In genomic region chr13:44396963-44397580, GRCh38 we compare ENCODE assay signal across 12 cellular contexts. TPM values are rescaled to one million over a fixed set of nuclear protein-coding genes. Genes with fewer than 3 reads are reported as not detected.
DNase-seq lines count a peak whose midpoint lies in the region; ATAC-seq and TF ChIP-seq lines count a peak whose summit lies in the region.
"Had no signal": no experiment of that assay in that cellular context is flagged by ENCODE, and none has a peak within 500 bp of the region (broad histone marks: within the 10 kb centered on the region; RNA-seq: fewer than 3 reads in every experiment).

No MANE protein-coding gene starts in this region.

- H3K4me1 ChIP-seq in uterus, result no peaks in the 10 kb centered on the region

- no peak for TF ChIP-seq CTCF in nephron progenitor cell (IDR thresholded peaks at IDR 0.05)
- TF ChIP-seq CTCF in uterus (IDR thresholded peaks at IDR 0.05), result no peak

- no peaks in the 10 kb centered on the region for H3K36me3 ChIP-seq in uterus

- no peaks in the 10 kb centered on the region for H3K36me3 Mint-ChIP-seq in nephron progenitor cell (ENCODE audit: low read depth)

- peaks cover 95% of the 10 kb centered on the region for H3K4me1 Mint-ChIP-seq in nephron progenitor cell

- TF ChIP-seq POLR2A in uterus (IDR thresholded peaks at IDR 0.05), result peak in 1 of 2 donors; percentile 13

- H3K27me3 Mint-ChIP-seq in nephron progenitor cell (ENCODE audit: low read depth, poor library complexity), result peaks cover 4% of the 10 kb centered on the region

- intact Hi-C loops in Right ventricle myocardium inferior (cut with DNase I) (no loop called here), uterus (cut with DNase I; ENCODE audit: low total_unique reads) (no loop called here)

- peak; percentile 88 for ATAC-seq in Right ventricle myocardium inferior
- no peak for ATAC-seq in HG03135 (IDR thresholded peaks at IDR 0.05; ENCODE audit: unreplicated experiment)
- ATAC-seq in GM21786 (IDR thresholded peaks at IDR 0.05; ENCODE audit: unreplicated experiment), result no peak

- peak overlapping the region; percentile 97 for H3K27ac Mint-ChIP-seq in nephron progenitor cell

- H3K27me3 ChIP-seq in uterus, result no peaks in the 10 kb centered on the region

- no peaks in the 10 kb centered on the region for H3K9me3 ChIP-seq in uterus

- peak overlapping the region; percentile 56 for H3K4me3 Mint-ChIP-seq in nephron progenitor cell

- H3K9me3 Mint-ChIP-seq in nephron progenitor cell, result no peaks in the 10 kb centered on the region

- no peak overlapping the region for H3K4me3 ChIP-seq in uterus

- peak overlapping the region; percentile 66 to 74 for H3K27ac ChIP-seq in uterus
- H3K27ac ChIP-seq: 22Rv1 had no signal

- DNase-seq in NCI-H146 (lab: John Stamatoyannopoulos, UW) (peak; percentile 51), NCI-H146 treated with DMSO at 0.1 percent for 48 hours (lab: John Stamatoyannopoulos, UW; ENCODE audit: unreplicated experiment) (no peak), Right ventricle myocardium inferior (ENCODE audit: missing footprints) (no peak), nephron progenitor cell (peak; percentile 33), uterus (peak; percentile 43 to 61)
- no peak for DNase-seq in stimulated activated naive CD4-positive, alpha-beta T cell treated with Interleukin-2 at 50 U/mL for 16 hours (lab: John Stamatoyannopoulos, UW)
- DNase-seq: activated naive CD4-positive, alpha-beta T cell; NCI-H2171 treated with DMSO at 0.1 percent for 48 hours; T-helper 2 cell had no signal

RNA-seq across cellular contexts. Expression of gene SERP2, which starts 23.4 kb away (rescaled TPM):
- total RNA-seq in Right ventricle myocardium inferior (15.7 TPM), uterus (10 to 100 TPM in 1 of 4 donors, 1 to 10 TPM in 2, under 1 TPM in 1; 0.77 to 12.6 (median 5.9) TPM)

Comparison
In these comparisons a context has a peak if more than half of its experiments do, and no peak if none do; other contexts are left out.
1. DNase-seq: peak in NCI-H146 (single experiment), nephron progenitor cell (single experiment) and uterus (2 of 2); none in NCI-H146 treated with DMSO at 0.1 percent for 48 hours (single experiment), Right ventricle myocardium inferior (single experiment) and stimulated activated naive CD4-positive, alpha-beta T cell treated with Interleukin-2 at 50 U/mL for 16 hours (single experiment).